Comparison of ENCODE assay signal across 10 cellular contexts in the genomic region with DNA sequence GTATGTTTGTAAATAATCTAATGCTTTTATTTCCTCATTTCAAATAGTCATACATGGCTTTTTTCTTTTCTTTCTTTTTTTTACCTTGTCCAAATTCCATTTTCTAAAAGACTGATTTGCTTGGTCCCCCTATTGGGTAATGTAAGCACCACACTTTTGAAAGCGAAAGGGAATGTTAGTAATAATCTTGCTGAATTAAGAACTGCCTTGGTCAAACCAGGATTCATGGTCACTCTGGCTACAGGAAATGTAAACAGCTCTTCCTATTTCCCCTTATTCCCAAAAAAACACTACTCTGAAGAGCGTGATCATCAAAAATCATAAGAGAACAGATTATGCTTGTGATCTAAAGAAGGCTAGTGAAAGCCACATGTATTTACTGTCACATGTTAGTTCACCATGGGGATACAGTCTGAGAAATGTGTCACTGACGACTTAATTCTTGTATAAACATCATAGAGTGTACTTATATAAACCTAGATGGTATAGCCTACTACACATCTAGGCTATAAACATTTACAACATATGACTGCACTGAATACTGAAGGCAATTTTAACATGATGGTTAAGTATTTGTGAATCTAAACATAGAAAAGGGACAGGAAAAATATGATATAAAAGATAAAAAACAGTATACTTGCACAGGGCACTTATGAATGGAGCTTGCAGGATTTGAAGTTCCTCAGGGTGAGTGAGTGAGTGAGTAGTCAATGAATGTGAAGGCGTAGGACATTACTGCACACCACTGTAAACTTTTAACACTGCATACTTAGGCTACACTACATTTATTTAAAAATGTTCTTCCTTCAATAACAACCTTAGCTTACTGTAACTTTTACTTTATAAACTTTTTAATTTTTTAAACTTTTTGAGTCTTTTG.
DNase-seq lines count a peak whose midpoint lies in the region; ATAC-seq, FAIRE-seq and TF ChIP-seq lines count a peak whose summit lies in the region.
"Had no signal": no experiment of that assay in that cellular context is flagged by ENCODE, and none has a peak within 500 bp of the region (broad histone marks: within the 10 kb centered on the region; RNA-seq: fewer than 3 reads in every experiment).

No MANE protein-coding gene starts in this region.

- H3K27me3 ChIP-seq in endothelial cell of umbilical vein (ENCODE audit: control insufficient read depth in 2 of 2, insufficient read depth in 2 of 2, low read length in 2 of 2): no peaks in the 10 kb centered on the region
- no peaks in the 10 kb centered on the region for H3K27me3 ChIP-seq in neural cell (ENCODE audit: insufficient read depth, low read depth, low read length)
- no peaks in the 10 kb centered on the region for H3K27me3 ChIP-seq in WERI-Rb-1 (ENCODE audit: insufficient read depth, low read depth, severe bottlenecking)

- no peak for TF ChIP-seq RAD21 in neural cell (conservative IDR thresholded peaks at IDR 0.05)

- H3K4me1 ChIP-seq in endothelial cell of umbilical vein (ENCODE audit: control insufficient read depth, extremely low read depth, insufficient read depth, low read length): no peaks in the 10 kb centered on the region

- TF ChIP-seq EP300 in neural cell (conservative IDR thresholded peaks at IDR 0.05; ENCODE audit: poor library complexity, severe bottlenecking): no peak

- H3K27ac ChIP-seq in endothelial cell of umbilical vein (ENCODE audit: insufficient read depth, low read depth, low read length): no peak overlapping the region
- no peak overlapping the region for H3K27ac ChIP-seq in neural cell (ENCODE audit: low read length)
- H3K27ac ChIP-seq in WERI-Rb-1: no peak overlapping the region

- H3F3A ChIP-seq in neural cell (ENCODE audit: insufficient read depth, low read length, poor library complexity, severe bottlenecking): no peaks in the 10 kb centered on the region

- H3K36me3 ChIP-seq in endothelial cell of umbilical vein (ENCODE audit: control insufficient read depth in 2 of 2, extremely low read depth in 1 of 2, insufficient read depth in 2 of 2, low read length in 2 of 2) (no peaks in the 10 kb centered on the region), neural cell (ENCODE audit: insufficient read depth, low read length) (no peaks in the 10 kb centered on the region), WERI-Rb-1 (peaks cover 8% of the 10 kb centered on the region)

- H3K9me3 ChIP-seq in endothelial cell of umbilical vein (replicated peaks; ENCODE audit: control insufficient read depth, insufficient read depth, low read length) (no peaks in the 10 kb centered on the region), neural cell (ENCODE audit: low read length) (no peaks in the 10 kb centered on the region), WERI-Rb-1 (ENCODE audit: severe bottlenecking) (no peaks in the 10 kb centered on the region)

- no peaks in the 10 kb centered on the region for H3K9me2 ChIP-seq in neural cell (ENCODE audit: insufficient read depth, low read length)

- FAIRE-seq in endothelial cell of umbilical vein (lab: Jason Lieb, UNC): no peak

- H3K4me3 ChIP-seq in endothelial cell of umbilical vein (replicated peaks in 1 of 3; ENCODE audit: insufficient read depth in 1 of 3, low read depth in 1 of 3, low read length in 3 of 3) (no peak overlapping the region), neural cell (ENCODE audit: low read length) (no peak overlapping the region), WERI-Rb-1 (ENCODE audit: low read depth, low read length) (no peak overlapping the region)

- ATAC-seq in GM19328 (IDR thresholded peaks at IDR 0.05; ENCODE audit: unreplicated experiment): no peak

- dilution Hi-C loops in endothelial cell of umbilical vein (cut with MboI; ENCODE audit: extremely low pct_ligation_motif_present, low sequenced_read_pairs): no loop called here

- no peaks in the 10 kb centered on the region for H4K20me1 ChIP-seq in endothelial cell of umbilical vein (replicated peaks; ENCODE audit: control insufficient read depth, extremely low read depth, insufficient read depth, low read length)
- no peaks in the 10 kb centered on the region for H4K20me1 ChIP-seq in neural cell (ENCODE audit: insufficient read depth)

- POLR2A ChIA-PET in endothelial cell of umbilical vein (lab: Charles Lee): no interaction called here

- H2AFZ ChIP-seq in endothelial cell of umbilical vein (ENCODE audit: low read depth, low read length): no peak overlapping the region
- no peak overlapping the region for H2AFZ ChIP-seq in neural cell (ENCODE audit: low read depth, low read length)

- CTCF ChIA-PET in endothelial cell of umbilical vein (lab: Charles Lee): interaction anchor here (1.0 to 1.4 kb wide), 2 partner anchors 52 to 147 kb away, joined by 3 read pairs; no protein-coding TSS in a partner anchor

- H3K79me2 ChIP-seq in endothelial cell of umbilical vein (ENCODE audit: control insufficient read depth, insufficient read depth, low read length) (no peaks in the 10 kb centered on the region), neural cell (replicated peaks; ENCODE audit: insufficient read depth, low read length) (no peaks in the 10 kb centered on the region)

- TF ChIP-seq CTCF in endothelial cell of umbilical vein (IDR thresholded peaks at IDR 0.05; ENCODE audit: extremely low read depth in 1 of 2, insufficient read depth in 1 of 2, low read depth in 1 of 2, low read length in 2 of 2): no peak
- peak; percentile 19 for TF ChIP-seq CTCF in neural cell (IDR thresholded peaks at IDR 0.05; ENCODE audit: poor library complexity, severe bottlenecking)
- TF ChIP-seq CTCF in WERI-Rb-1 (IDR thresholded peaks at IDR 0.05; ENCODE audit: low read depth, low read length): no peak

- peak; percentile 18 for DNase-seq in EH (ENCODE audit: low read depth)
- DNase-seq in NAMALWA (ENCODE audit: low spot score): peak; percentile 7
- peak; percentile 45 for DNase-seq in endothelial cell of umbilical vein (ENCODE audit: low read depth, low spot score)
- no peak for DNase-seq in WERI-Rb-1
- DNase-seq in CD1c-positive myeloid dendritic cell (ENCODE audit: extremely low spot score): no peak
- DNase-seq in NK-92 treated with Interleukin-12 subunit alpha and Interleukin-12 subunit beta, amount 100 ng/mL, for 24 hours (lab: John Stamatoyannopoulos, UW): no peak
- DNase-seq: MM.1S, T1000 had no signal

- intact Hi-C loops in endothelial cell of umbilical vein (cut with micrococcal nuclease): no loop called here

- H3K4me2 ChIP-seq in endothelial cell of umbilical vein (ENCODE audit: insufficient read depth, low read length) (no peak overlapping the region), neural cell (ENCODE audit: low read length) (no peak overlapping the region)

- no peaks in the 10 kb centered on the region for H3K9me1 ChIP-seq in endothelial cell of umbilical vein (replicated peaks; ENCODE audit: control insufficient read depth, extremely low read depth, insufficient read depth, low read length)

- H3K9ac ChIP-seq in endothelial cell of umbilical vein (replicated peaks; ENCODE audit: extremely low read depth, insufficient read depth, low read length): no peak overlapping the region
- no peak overlapping the region for H3K9ac ChIP-seq in neural cell (ENCODE audit: low read length)

- no peak for TF ChIP-seq POLR2A in endothelial cell of umbilical vein (IDR thresholded peaks at IDR 0.05; ENCODE audit: low read depth, low read length)

- no TSS peak for BruUV-seq in endothelial cell of umbilical vein (replicated peaks; lab: Mats Ljungman, UMichigan)

TF ChIP-seq in endothelial cell of umbilical vein, 7 proteins besides CTCF, POLR2A, EP300 and RAD21:
- no peak for TF ChIP-seq POLR2AphosphoS5 (IDR thresholded peaks at IDR 0.05; ENCODE audit: insufficient read depth, low read depth, low read length)

TF ChIP-seq in neural cell, 6 proteins besides CTCF, POLR2A, EP300 and RAD21:
- no peak for TF ChIP-seq POLR2AphosphoS5 (IDR thresholded peaks at IDR 0.05)
- TF ChIP-seq TAF1 (IDR thresholded peaks at IDR 0.05; ENCODE audit: low read depth): no peak
- TF ChIP-seq EZH2 (IDR thresholded peaks at IDR 0.05; ENCODE audit: borderline replicate concordance, insufficient read depth, low read length, poor library complexity, severe bottlenecking): no peak
- TF ChIP-seq, protein P1, sequence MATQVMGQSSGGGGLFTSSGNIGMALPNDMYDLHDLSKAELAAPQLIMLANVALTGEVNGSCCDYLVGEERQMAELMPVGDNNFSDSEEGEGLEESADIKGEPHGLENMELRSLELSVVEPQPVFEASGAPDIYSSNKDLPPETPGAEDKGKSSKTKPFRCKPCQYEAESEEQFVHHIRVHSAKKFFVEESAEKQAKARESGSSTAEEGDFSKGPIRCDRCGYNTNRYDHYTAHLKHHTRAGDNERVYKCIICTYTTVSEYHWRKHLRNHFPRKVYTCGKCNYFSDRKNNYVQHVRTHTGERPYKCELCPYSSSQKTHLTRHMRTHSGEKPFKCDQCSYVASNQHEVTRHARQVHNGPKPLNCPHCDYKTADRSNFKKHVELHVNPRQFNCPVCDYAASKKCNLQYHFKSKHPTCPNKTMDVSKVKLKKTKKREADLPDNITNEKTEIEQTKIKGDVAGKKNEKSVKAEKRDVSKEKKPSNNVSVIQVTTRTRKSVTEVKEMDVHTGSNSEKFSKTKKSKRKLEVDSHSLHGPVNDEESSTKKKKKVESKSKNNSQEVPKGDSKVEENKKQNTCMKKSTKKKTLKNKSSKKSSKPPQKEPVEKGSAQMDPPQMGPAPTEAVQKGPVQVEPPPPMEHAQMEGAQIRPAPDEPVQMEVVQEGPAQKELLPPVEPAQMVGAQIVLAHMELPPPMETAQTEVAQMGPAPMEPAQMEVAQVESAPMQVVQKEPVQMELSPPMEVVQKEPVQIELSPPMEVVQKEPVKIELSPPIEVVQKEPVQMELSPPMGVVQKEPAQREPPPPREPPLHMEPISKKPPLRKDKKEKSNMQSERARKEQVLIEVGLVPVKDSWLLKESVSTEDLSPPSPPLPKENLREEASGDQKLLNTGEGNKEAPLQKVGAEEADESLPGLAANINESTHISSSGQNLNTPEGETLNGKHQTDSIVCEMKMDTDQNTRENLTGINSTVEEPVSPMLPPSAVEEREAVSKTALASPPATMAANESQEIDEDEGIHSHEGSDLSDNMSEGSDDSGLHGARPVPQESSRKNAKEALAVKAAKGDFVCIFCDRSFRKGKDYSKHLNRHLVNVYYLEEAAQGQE (IDR thresholded peaks at IDR 0.05; ENCODE audit: borderline replicate concordance): no peak
- no peak for TF ChIP-seq SMC3 (conservative IDR thresholded peaks at IDR 0.05; ENCODE audit: poor library complexity)
- no peak for TF ChIP-seq MXI1 (conservative IDR thresholded peaks at IDR 0.05; ENCODE audit: poor library complexity, severe bottlenecking)
TF ChIP-seq in neural cell: peak in this region for 0.

Comparison
In these comparisons a context has a peak if more than half of its experiments do, and no peak if none do; other contexts are left out.
1. DNase-seq: peak in EH (single experiment), NAMALWA (single experiment) and endothelial cell of umbilical vein (single experiment); none in WERI-Rb-1 (single experiment), CD1c-positive myeloid dendritic cell (single experiment) and NK-92 treated with Interleukin-12 subunit alpha and Interleukin-12 subunit beta, amount 100 ng/mL, for 24 hours (single experiment).